ENCODE assay signal across 19 cellular contexts in genomic region chr21:15660424-15660805, GRCh38.
DNase-seq lines count a peak whose midpoint lies in the region; TF ChIP-seq lines count a peak whose summit lies in the region.
"Had no signal": no experiment of that assay in that cellular context is flagged by ENCODE, and none has a peak within 500 bp of the region (broad histone marks: within the 10 kb centered on the region; RNA-seq: fewer than 3 reads in every experiment).

No MANE protein-coding gene starts in this region.

- POLR2A ChIA-PET in Caco-2 (lab: Charles Lee) = no interaction called here

- BruUV-seq in Caco-2 (replicated peaks; lab: Mats Ljungman, UMichigan) = no TSS peak

- H3K4me3 Mint-ChIP-seq in Caco-2 (ENCODE audit: unreplicated experiment) (peak overlapping the region; percentile 67), mesothelial cell of epicardium (no peak overlapping the region)
- H3K4me3 Mint-ChIP-seq: CD8-positive, alpha-beta T cell had no signal

- DNase-seq in Caco-2 = no peak
- DNase-seq in hepatocyte (ENCODE audit: low spot score) = no peak
- no peak for DNase-seq in mesothelial cell of epicardium (ENCODE audit: low spot score in 2 of 2, unreplicated experiment in 2 of 2)
- DNase-seq in transverse colon = no peak
- DNase-seq in testis = no peak
- DNase-seq in NCI-H345 (lab: John Stamatoyannopoulos, UW) = no peak
- no peak for DNase-seq in NCI-H345 treated with DMSO at 0.1 percent for 48 hours (lab: John Stamatoyannopoulos, UW; ENCODE audit: unreplicated experiment)
- DNase-seq: CD8-positive, alpha-beta T cell; DMS79 treated with DMSO at 0.1 percent for 48 hours; GOT3; KBM-7; NCI-H1105 treated with DMSO at 0.1 percent for 48 hours; NCI-H1694; NCI-H2107; NCI-H2227 treated with DMSO at 0.1 percent for 48 hours; NCI-H524 treated with DMSO at 0.1 percent for 48 hours; RPMI8226; SHP77 treated with DMSO at 0.1 percent for 48 hours had no signal

- H2AFZ ChIP-seq in hepatocyte = no peak overlapping the region

- H3K4me3 ChIP-seq in Caco-2 (ENCODE audit: low read depth, low read length) (peak overlapping the region; percentile 5; the same call in 1 of the 2 replicates), hepatocyte (no peak overlapping the region), transverse colon (peak overlapping the region in 1 of 4 donors; percentile 1), testis (no peak overlapping the region)
- H3K4me3 ChIP-seq: BLaER1 treated with 17β-estradiol and CSF1 and Interleukin-3, amounts not matched to agents 10 nM and 100 nM had no signal

- H3K27ac Mint-ChIP-seq in Caco-2 (ENCODE audit: unreplicated experiment) = peak overlapping the region; percentile 95
- H3K27ac Mint-ChIP-seq in mesothelial cell of epicardium = peak overlapping the region; percentile 73
- H3K27ac Mint-ChIP-seq: CD8-positive, alpha-beta T cell had no signal

- H3K79me2 ChIP-seq in hepatocyte = no peaks in the 10 kb centered on the region

- intact Hi-C loops in Caco-2 (cut with micrococcal nuclease; ENCODE audit: unreplicated experiment) (loop anchor here (1.0 kb wide), 3 partner anchors 21 to 69 kb away; partner anchors contain the start of gene USP25), transverse colon (cut with DNase I; ENCODE audit: low total_unique reads) (no loop called here), testis (cut with DNase I; ENCODE audit: low total_unique reads) (no loop called here)

- H3K27ac ChIP-seq in hepatocyte (peak overlapping the region; percentile 81), transverse colon (peak overlapping the region; percentile 44 to 70 (median 60)), testis (no peak overlapping the region)
- H3K27ac ChIP-seq: BLaER1 treated with 17β-estradiol and CSF1 and Interleukin-3, amounts not matched to agents 10 nM and 100 nM had no signal

- TF ChIP-seq CTCF in Caco-2 (IDR thresholded peaks at IDR 0.05; ENCODE audit: insufficient read depth in 1 of 2, low read depth in 1 of 2, low read length in 1 of 2, severe bottlenecking in 1 of 2, unreplicated experiment in 1 of 2) (no peak), hepatocyte (IDR thresholded peaks at IDR 0.05; ENCODE audit: poor library complexity) (no peak), mesothelial cell of epicardium (IDR thresholded peaks at IDR 0.05; ENCODE audit: unreplicated experiment) (no peak), transverse colon (IDR thresholded peaks at IDR 0.05) (no peak), testis (IDR thresholded peaks at IDR 0.05) (no peak)

- H3K36me3 ChIP-seq in Caco-2 (ENCODE audit: control insufficient read depth, insufficient read depth, low read length) = no peaks in the 10 kb centered on the region
- H3K36me3 ChIP-seq in hepatocyte (replicated peaks; ENCODE audit: insufficient read depth, low read depth) = no peaks in the 10 kb centered on the region
- no peaks in the 10 kb centered on the region for H3K36me3 ChIP-seq in transverse colon
- no peaks in the 10 kb centered on the region for H3K36me3 ChIP-seq in testis (ENCODE audit: low read depth, missing control alignments)
- H3K36me3 ChIP-seq: BLaER1 treated with 17β-estradiol and CSF1 and Interleukin-3, amounts not matched to agents 10 nM and 100 nM had no signal

- no peak for TF ChIP-seq POLR2A in transverse colon (IDR thresholded peaks at IDR 0.05)
- no peak for TF ChIP-seq POLR2A in testis (IDR thresholded peaks at IDR 0.05)

- H3K4me2 ChIP-seq in hepatocyte = peak overlapping the region; percentile 62
- H3K4me2 ChIP-seq: BLaER1 treated with 17β-estradiol and CSF1 and Interleukin-3, amounts not matched to agents 10 nM and 100 nM had no signal

- H3K9me3 ChIP-seq in Caco-2 (no peaks in the 10 kb centered on the region), hepatocyte (ENCODE audit: low read depth) (no peaks in the 10 kb centered on the region), transverse colon (no peaks in the 10 kb centered on the region), testis (no peaks in the 10 kb centered on the region)
- H3K9me3 ChIP-seq: BLaER1 treated with 17β-estradiol and CSF1 and Interleukin-3, amounts not matched to agents 10 nM and 100 nM had no signal

- no peak for TF ChIP-seq EP300 in transverse colon (IDR thresholded peaks at IDR 0.05; ENCODE audit: low read depth)

- H3K36me3 Mint-ChIP-seq in Caco-2 (ENCODE audit: insufficient read depth, unreplicated experiment) = no peaks in the 10 kb centered on the region
- no peaks in the 10 kb centered on the region for H3K36me3 Mint-ChIP-seq in mesothelial cell of epicardium
- H3K36me3 Mint-ChIP-seq: CD8-positive, alpha-beta T cell had no signal

- no peaks in the 10 kb centered on the region for H4K20me1 ChIP-seq in hepatocyte (ENCODE audit: insufficient read depth, poor library complexity, severe bottlenecking)
- H4K20me1 ChIP-seq: BLaER1 treated with 17β-estradiol and CSF1 and Interleukin-3, amounts not matched to agents 10 nM and 100 nM had no signal

- H3K27me3 ChIP-seq in Caco-2 (replicated peaks; ENCODE audit: control insufficient read depth, insufficient read depth, low read length) (no peaks in the 10 kb centered on the region), hepatocyte (no peaks in the 10 kb centered on the region), transverse colon (no peaks in the 10 kb centered on the region), testis (no peaks in the 10 kb centered on the region)
- H3K27me3 ChIP-seq: BLaER1 treated with 17β-estradiol and CSF1 and Interleukin-3, amounts not matched to agents 10 nM and 100 nM had no signal

- H3K9me3 Mint-ChIP-seq in Caco-2 (ENCODE audit: unreplicated experiment) (no peaks in the 10 kb centered on the region), mesothelial cell of epicardium (peaks cover 7% of the 10 kb centered on the region)
- H3K9me3 Mint-ChIP-seq: CD8-positive, alpha-beta T cell had no signal

- in situ Hi-C loops in transverse colon (cut with MboI; ENCODE audit: low pct_ligation_motif_present in 1 of 4, low pct_unique_long_range_greater_than_20kb in 1 of 4, low sequenced_read_pairs in 3 of 4) = no loop called here

- H3K9me2 ChIP-seq in hepatocyte (replicated peaks; ENCODE audit: insufficient read depth) = no peaks in the 10 kb centered on the region

- CTCF ChIA-PET in Caco-2 (lab: Charles Lee) = interaction anchor here (0.6 kb wide), 1 partner anchor 75 kb away, joined by 4 read pairs; no protein-coding TSS in a partner anchor

- H3K4me1 ChIP-seq in Caco-2 (peaks cover 34% of the 10 kb centered on the region), hepatocyte (ENCODE audit: insufficient read depth) (peaks cover 8% of the 10 kb centered on the region), transverse colon (peaks cover 0 to 17% (median 8%) of the 10 kb centered on the region in 4 donors), testis (no peaks in the 10 kb centered on the region)
- H3K4me1 ChIP-seq: BLaER1 treated with 17β-estradiol and CSF1 and Interleukin-3, amounts not matched to agents 10 nM and 100 nM had no signal

- H3K27me3 Mint-ChIP-seq in Caco-2 (ENCODE audit: insufficient read depth, unreplicated experiment) = no peaks in the 10 kb centered on the region
- H3K27me3 Mint-ChIP-seq in mesothelial cell of epicardium (ENCODE audit: low read depth) = no peaks in the 10 kb centered on the region

- H3K4me1 Mint-ChIP-seq in Caco-2 (ENCODE audit: low read depth, unreplicated experiment) = peaks cover 32% of the 10 kb centered on the region
- peaks cover 28% of the 10 kb centered on the region for H3K4me1 Mint-ChIP-seq in mesothelial cell of epicardium

- WGBS in hepatocyte (ENCODE audit: low lambda C conversion rate, missing lambda C conversion rate) = 67% methylated on average over 2 of the region's 2 CpGs
- WGBS in transverse colon (ENCODE audit: low coverage in 1 of 2), 2 donors = 52 to 62% methylated on average over 2 of the region's 2 CpGs
- 68 to 72% methylated on average over 2 of the region's 2 CpGs for WGBS in testis, 2 donors

Comparison
In these comparisons a context has a peak if more than half of its experiments do, and no peak if none do; other contexts are left out.
1. H3K27ac ChIP-seq: peak in hepatocyte (single experiment) and transverse colon (4 of 4); none in testis (0 of 2).